Comparison of ENCODE assay signal across 20 cellular contexts in the genomic region with DNA sequence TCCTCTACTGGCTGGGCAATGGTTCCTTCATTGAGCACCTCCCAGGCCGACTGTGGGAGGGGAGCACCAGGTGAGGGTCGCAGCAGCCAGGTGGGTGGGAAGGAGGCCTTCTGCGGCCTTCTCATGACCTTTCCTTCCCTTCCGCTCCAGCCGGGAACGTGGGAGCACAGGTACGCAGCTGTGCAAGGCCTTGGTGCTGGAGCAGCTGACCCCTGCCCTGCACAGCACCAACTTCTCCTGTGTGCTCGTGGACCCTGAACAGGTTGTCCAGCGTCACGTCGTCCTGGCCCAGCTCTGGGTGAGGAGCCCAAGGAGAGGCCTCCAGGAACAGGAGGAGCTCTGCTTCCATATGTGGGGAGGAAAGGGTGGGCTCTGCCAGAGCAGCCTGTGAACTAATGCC. TPM values are rescaled to one million over a fixed set of nuclear protein-coding genes. Genes with fewer than 3 reads are reported as not detected.
DNase-seq lines count a peak whose midpoint lies in the region; ATAC-seq, FAIRE-seq and TF ChIP-seq lines count a peak whose summit lies in the region.
"Had no signal": no experiment of that assay in that cellular context is flagged by ENCODE, and none has a peak within 500 bp of the region (broad histone marks: within the 10 kb centered on the region; RNA-seq: fewer than 3 reads in every experiment).

No MANE protein-coding gene starts in this region.

- ATAC-seq in activated B cell treated with CpG ODN at 0.5 μM for 24 hours (ENCODE audit: low read depth), result no peak
- no peak for ATAC-seq in activated CD8-positive, alpha-beta memory T cell treated with anti-CD3 and anti-CD28 coated beads, Interleukin-2, amount 10 ng/mL, durations not matched to agents 7 days and 5 days

- H3K4me2 ChIP-seq in trophoblast cell (ENCODE audit: low read length) (no peak overlapping the region), Karpas-422 (ENCODE audit: low read depth, low read length, poor library complexity, severe bottlenecking) (no peak overlapping the region)

- H3K4me1 Mint-ChIP-seq in activated B cell treated with CpG ODN at 0.5 μM for 24 hours (peaks cover 35% of the 10 kb centered on the region), immature natural killer cell (peaks cover 32 to 34% of the 10 kb centered on the region in 2 donors)
- peaks cover 19% of the 10 kb centered on the region for H3K4me1 Mint-ChIP-seq in activated CD8-positive, alpha-beta memory T cell treated with anti-CD3 and anti-CD28 coated beads, Interleukin-2, amount 10 ng/mL, durations not matched to agents 7 days and 5 days

- no peak overlapping the region for H3K23ac ChIP-seq in trophoblast cell (ENCODE audit: low read length)

- no peak for TF ChIP-seq CTCF in activated B cell treated with CpG ODN at 0.5 μM for 24 hours (IDR thresholded peaks at IDR 0.05)

- WGBS in trophoblast cell (ENCODE audit: extremely low coverage, insufficient coverage, insufficient read length), result no CpG with 5 or more reads among the region's 11 CpGs

- H2AFZ ChIP-seq in trophoblast cell (ENCODE audit: insufficient read depth, low read length, poor library complexity), result no peak overlapping the region
- no peak overlapping the region for H2AFZ ChIP-seq in Karpas-422 (ENCODE audit: low read length)

- no peaks in the 10 kb centered on the region for H3K9me2 ChIP-seq in Karpas-422 (replicated peaks; ENCODE audit: insufficient read depth, low read length)

- no peak overlapping the region for H2BK5ac ChIP-seq in trophoblast cell (ENCODE audit: low read depth, low read length, poor library complexity)

- no peaks in the 10 kb centered on the region for H3K79me2 ChIP-seq in trophoblast cell (ENCODE audit: control insufficient read depth, insufficient read depth, low read length, poor library complexity)
- no peaks in the 10 kb centered on the region for H3K79me2 ChIP-seq in Karpas-422 (ENCODE audit: low read length)

- intact Hi-C loops in activated B cell treated with CpG ODN at 0.5 μM for 24 hours (cut with micrococcal nuclease), result no loop called here

- H3K9ac ChIP-seq in trophoblast cell (ENCODE audit: low read length), result no peak overlapping the region
- no peak overlapping the region for H3K9ac ChIP-seq in Karpas-422 (ENCODE audit: low read length)

- no peak overlapping the region for H4K8ac ChIP-seq in trophoblast cell (ENCODE audit: low read depth, low read length)

- H3K14ac ChIP-seq in trophoblast cell (ENCODE audit: low read length), result no peak overlapping the region

- no peaks in the 10 kb centered on the region for H3K9me3 ChIP-seq in trophoblast cell (ENCODE audit: insufficient read depth, low read depth, low read length)
- no peaks in the 10 kb centered on the region for H3K9me3 ChIP-seq in Karpas-422 (ENCODE audit: low read length)
- H3K9me3 ChIP-seq: adrenal gland had no signal

- DNase-seq in GM12891 (ENCODE audit: insufficient read length, low spot score) (no peak), activated B cell treated with CpG ODN at 0.5 μM for 24 hours (no peak), immature natural killer cell (no peak), trophoblast cell (no peak), cerebellar cortex (ENCODE audit: low spot score) (no peak), Karpas-422 (no peak)
- no peak for DNase-seq in activated CD4-positive, alpha-beta T cell treated with anti-CD3 and anti-CD28 coated beads, Interleukin-2, amount 50 U/mL, for 4 hours
- no peak for DNase-seq in activated CD8-positive, alpha-beta memory T cell treated with anti-CD3 and anti-CD28 coated beads, Interleukin-2, amount 10 ng/mL, durations not matched to agents 7 days and 5 days
- DNase-seq: activated CD4-positive, CD25-positive, alpha-beta regulatory T cell treated with anti-CD3 and anti-CD28 coated beads, Interleukin-2, amount 50 U/mL, for 72 hours; COR-L47; DMS79 treated with DMSO at 0.1 percent for 48 hours; H9; mesenchymal stem cell; naive B cell; NCI-H1417 treated with DMSO at 0.1 percent for 48 hours; NCI-H524 treated with DMSO at 0.1 percent for 48 hours; small intestine; stimulated activated CD4-positive, alpha-beta T cell treated with anti-CD3 and anti-CD28 coated beads, Interleukin-2, amount 100 ng/mL, for 48 hours had no signal

- H2BK12ac ChIP-seq in trophoblast cell (ENCODE audit: low read length), result no peak overlapping the region

- H3K4me3 ChIP-seq in trophoblast cell (ENCODE audit: low read depth, low read length) (no peak overlapping the region), Karpas-422 (ENCODE audit: low read length) (no peak overlapping the region)
- H3K4me3 ChIP-seq: adrenal gland had no signal

- FAIRE-seq in GM12891 (lab: Jason Lieb, UNC), result no peak
- FAIRE-seq: frontal cortex, small intestine had no signal

- H3K4me3 Mint-ChIP-seq in activated B cell treated with CpG ODN at 0.5 μM for 24 hours (no peak overlapping the region), immature natural killer cell (no peak overlapping the region)
- no peak overlapping the region for H3K4me3 Mint-ChIP-seq in activated CD8-positive, alpha-beta memory T cell treated with anti-CD3 and anti-CD28 coated beads, Interleukin-2, amount 10 ng/mL, durations not matched to agents 7 days and 5 days
- H3K4me3 Mint-ChIP-seq: H9 had no signal

- H4K91ac ChIP-seq in trophoblast cell (ENCODE audit: low read depth, low read length), result no peak overlapping the region

- H2BK120ac ChIP-seq in trophoblast cell (ENCODE audit: insufficient read depth, low read length, poor library complexity), result no peak overlapping the region

- no peak overlapping the region for H3K4ac ChIP-seq in trophoblast cell (ENCODE audit: low read depth, low read length)

- no peak overlapping the region for H3K18ac ChIP-seq in trophoblast cell (ENCODE audit: low read length)

- H3K9me3 Mint-ChIP-seq in activated B cell treated with CpG ODN at 0.5 μM for 24 hours (no peaks in the 10 kb centered on the region), immature natural killer cell (no peaks in the 10 kb centered on the region)
- H3K9me3 Mint-ChIP-seq in activated CD8-positive, alpha-beta memory T cell treated with anti-CD3 and anti-CD28 coated beads, Interleukin-2, amount 10 ng/mL, durations not matched to agents 7 days and 5 days (ENCODE audit: low read depth), result no peaks in the 10 kb centered on the region
- H3K9me3 Mint-ChIP-seq: H9, naive B cell had no signal

- peaks cover 3% of the 10 kb centered on the region; the same call in 1 of the 2 replicates for H4K20me1 ChIP-seq in Karpas-422 (ENCODE audit: insufficient read depth, low read depth, low read length)

- no peak overlapping the region for H2AK5ac ChIP-seq in trophoblast cell (ENCODE audit: low read length)

- no peaks in the 10 kb centered on the region for H3K27me3 Mint-ChIP-seq in activated B cell treated with CpG ODN at 0.5 μM for 24 hours
- peaks cover 2 to 11% (median 5%) of the 10 kb centered on the region in 3 donors for H3K27me3 Mint-ChIP-seq in immature natural killer cell (ENCODE audit: low read depth in 3 of 3)
- no peaks in the 10 kb centered on the region for H3K27me3 Mint-ChIP-seq in activated CD8-positive, alpha-beta memory T cell treated with anti-CD3 and anti-CD28 coated beads, Interleukin-2, amount 10 ng/mL, durations not matched to agents 7 days and 5 days
- H3K27me3 Mint-ChIP-seq: naive B cell had no signal

- peaks cover 61 to 67% of the 10 kb centered on the region in 2 experiments for H3K36me3 ChIP-seq in trophoblast cell (ENCODE audit: control insufficient read depth in 1 of 2, insufficient read depth in 2 of 2, low read length in 2 of 2)
- H3K36me3 ChIP-seq in Karpas-422 (ENCODE audit: insufficient read depth, low read length), result peaks cover 9% of the 10 kb centered on the region; the same call in 1 of the 2 replicates

- POLR2A ChIA-PET in activated B cell treated with CpG ODN at 0.5 μM for 24 hours (lab: Charles Lee), result interaction anchor here (2.1 kb wide), 1 partner anchor 73 kb away, joined by 4 read pairs; a partner anchor contains a TSS

- H3K27me3 ChIP-seq in trophoblast cell (ENCODE audit: insufficient read depth, low read length) (no peaks in the 10 kb centered on the region), Karpas-422 (ENCODE audit: low read length) (no peaks in the 10 kb centered on the region)
- H3K27me3 ChIP-seq: adrenal gland had no signal

- H3K4me1 ChIP-seq in trophoblast cell (ENCODE audit: control insufficient read depth in 1 of 2, insufficient read depth in 2 of 2, low read length in 2 of 2), result peaks cover 5 to 10% of the 10 kb centered on the region in 2 experiments
- peaks cover 21% of the 10 kb centered on the region for H3K4me1 ChIP-seq in Karpas-422 (ENCODE audit: low read length)

- H3K27ac ChIP-seq in trophoblast cell (ENCODE audit: low read depth, low read length), result no peak overlapping the region
- H3K27ac ChIP-seq in Karpas-422 (ENCODE audit: low read length), result no peak overlapping the region

- H3K79me1 ChIP-seq in trophoblast cell (ENCODE audit: low read length), result no peaks in the 10 kb centered on the region

- peak; percentile 12; the same call in 1 of the 2 replicates for TF ChIP-seq POLR2A in GM12891 (IDR thresholded peaks at IDR 0.05; ENCODE audit: low read depth, low read length)

- H3K36me3 Mint-ChIP-seq in activated B cell treated with CpG ODN at 0.5 μM for 24 hours (ENCODE audit: low read depth), result peaks cover 64% of the 10 kb centered on the region
- peaks cover 15 to 26% (median 24%) of the 10 kb centered on the region in 3 donors for H3K36me3 Mint-ChIP-seq in immature natural killer cell
- peaks cover 12% of the 10 kb centered on the region for H3K36me3 Mint-ChIP-seq in activated CD8-positive, alpha-beta memory T cell treated with anti-CD3 and anti-CD28 coated beads, Interleukin-2, amount 10 ng/mL, durations not matched to agents 7 days and 5 days

- H4K12ac ChIP-seq in trophoblast cell (ENCODE audit: low read depth, low read length), result peak overlapping the region; percentile 44

- H3K27ac Mint-ChIP-seq in activated B cell treated with CpG ODN at 0.5 μM for 24 hours, result peak overlapping the region; percentile 20
- peak overlapping the region in 4 of 6 donors; percentile 3 to 70 (median 49) for H3K27ac Mint-ChIP-seq in immature natural killer cell
- H3K27ac Mint-ChIP-seq in activated CD8-positive, alpha-beta memory T cell treated with anti-CD3 and anti-CD28 coated beads, Interleukin-2, amount 10 ng/mL, durations not matched to agents 7 days and 5 days, result no peak overlapping the region

- CTCF ChIA-PET in activated B cell treated with CpG ODN at 0.5 μM for 24 hours (lab: Charles Lee), result no interaction called here
- CTCF ChIA-PET in activated CD8-positive, alpha-beta memory T cell treated with anti-CD3 and anti-CD28 coated beads, Interleukin-2, amount 10 ng/mL, durations not matched to agents 7 days and 5 days (lab: Charles Lee), result interaction anchor here (0.8 to 2.4 kb wide), 2 partner anchors 75 to 143 kb away, joined by 3 to 7 read pairs; no protein-coding TSS in a partner anchor

TF ChIP-seq in GM12891, 5 proteins besides CTCF, POLR2A, EP300 and RAD21 (continues in another document):
- TF ChIP-seq POU2F2 (IDR thresholded peaks at IDR 0.05; ENCODE audit: low read depth, low read length), result no peak

RNA-seq across cellular contexts. Expression of a gene that starts 2.5 kb away (rescaled TPM):
- polyA plus RNA-seq in GM12891 (2012; ENCODE audit: low read depth, missing spikeins), result 8.5 TPM
- 26.8 and 27.5 TPM in 2 replicates for total RNA-seq in activated B cell treated with CpG ODN at 0.5 μM for 24 hours
- 10 to 100 TPM in 1 of 3 donors, 1 to 10 TPM in 2; 6.0 to 22.6 (median 8.6) TPM for polyA plus RNA-seq in immature natural killer cell
- 4.6 TPM in 2 replicates for polyA plus RNA-seq in trophoblast cell (2013)
- total RNA-seq in activated CD8-positive, alpha-beta memory T cell treated with anti-CD3 and anti-CD28 coated beads, Interleukin-2, amount 10 ng/mL, durations not matched to agents 7 days and 5 days, result 10 to 100 TPM in 1 of 2 experiments, 1 to 10 TPM in 1; 7.0 to 11.2 TPM
- 5.4 and 6.2 TPM in 2 replicates for total RNA-seq in Karpas-422 (2014; rRNA removed; shearing (Covaris generic); ENCODE audit: low replicate concordance)
